Comparison of ENCODE assay signal across 8 cellular contexts in genomic region chr22:41290262-41291221, GRCh38. TPM values are rescaled to one million over a fixed set of nuclear protein-coding genes. Genes with fewer than 3 reads are reported as not detected.
DNase-seq lines count a peak whose midpoint lies in the region; TF ChIP-seq lines count a peak whose summit lies in the region.

No MANE protein-coding gene starts in this region.

- H3K36me3 ChIP-seq in ascending aorta (no peaks in the 10 kb centered on the region), iPS-20b (ENCODE audit: insufficient read depth, low read depth, low read length) (no peaks in the 10 kb centered on the region), testis (ENCODE audit: low read depth, missing control alignments) (no peaks in the 10 kb centered on the region)

- H3K9ac ChIP-seq in iPS-20b (ENCODE audit: low read depth, low read length): peak overlapping the region; percentile 65; the same call in 1 of the 2 replicates

- no peak for TF ChIP-seq CTCF in ascending aorta (IDR thresholded peaks at IDR 0.05)
- no peak for TF ChIP-seq CTCF in testis (IDR thresholded peaks at IDR 0.05)
- no peak for TF ChIP-seq CTCF in GM10266 (IDR thresholded peaks at IDR 0.05; ENCODE audit: control insufficient read depth, insufficient read depth, low read depth, missing control alignments)

- no peak overlapping the region for H3K4me3 ChIP-seq in ascending aorta
- no peak overlapping the region for H3K4me3 ChIP-seq in iPS-20b (ENCODE audit: low read length)
- H3K4me3 ChIP-seq in testis: no peak overlapping the region

- peaks cover 3 to 18% of the 10 kb centered on the region in 2 donors for H3K4me1 ChIP-seq in ascending aorta
- peaks cover 23% of the 10 kb centered on the region for H3K4me1 ChIP-seq in iPS-20b (ENCODE audit: insufficient read depth, low read length)
- H3K4me1 ChIP-seq in testis: peaks cover 13% of the 10 kb centered on the region

- DNase-seq in HCEC 1CT: peak; percentile 90
- DNase-seq in ascending aorta (ENCODE audit: low spot score in 2 of 2): no peak
- no peak for DNase-seq in testis
- no peak for DNase-seq in GM10266 (ENCODE audit: extremely low spot score)
- DNase-seq in NOMO-1 treated with DMSO at 0.1 percent for 48 hours (lab: John Stamatoyannopoulos, UW; ENCODE audit: unreplicated experiment): no peak
- no peak for DNase-seq in COLO668 (lab: John Stamatoyannopoulos, UW; ENCODE audit: unreplicated experiment)
- no peak for DNase-seq in foreskin melanocyte

- H3K27ac ChIP-seq in ascending aorta (peak overlapping the region; percentile 29 to 44), iPS-20b (ENCODE audit: low read length) (peak overlapping the region; percentile 82), testis (peak overlapping the region; percentile 76 to 81)

- H3K27me3 ChIP-seq in ascending aorta (no peaks in the 10 kb centered on the region), iPS-20b (ENCODE audit: insufficient read depth, low read length) (no peaks in the 10 kb centered on the region), testis (no peaks in the 10 kb centered on the region)

- H3K9me3 ChIP-seq in ascending aorta: no peaks in the 10 kb centered on the region
- H3K9me3 ChIP-seq in iPS-20b (ENCODE audit: insufficient read depth, low read depth, low read length): no peaks in the 10 kb centered on the region
- no peaks in the 10 kb centered on the region for H3K9me3 ChIP-seq in testis

- TF ChIP-seq POLR2A in testis (IDR thresholded peaks at IDR 0.05): no peak

- WGBS in testis, 2 donors: 51 to 54% methylated on average over 8 of the region's 8 CpGs

- intact Hi-C loops in ascending aorta (cut with DNase I) (no loop called here), testis (cut with DNase I; ENCODE audit: low total_unique reads) (no loop called here)

RNA-seq across cellular contexts. Expression of gene RANGAP1, which starts 4.6 kb away (rescaled TPM):
- 49.8 TPM for total RNA-seq in ascending aorta
- 100 to 1,000 TPM; 212 to 319 TPM for total RNA-seq in testis
- 277 TPM for polyA plus RNA-seq in testis (ENCODE audit: insufficient read depth, low read depth, low replicate concordance)

RNA-seq across cellular contexts. Expression of gene ZC3H7B, which starts 10.8 kb away (rescaled TPM):
- total RNA-seq in ascending aorta: 54.9 TPM
- total RNA-seq in testis: 10 to 100 TPM; 56.4 to 63.0 TPM
- 38.9 TPM for polyA plus RNA-seq in testis (ENCODE audit: insufficient read depth, low read depth, low replicate concordance)

RNA-seq across cellular contexts. Expression of gene CHADL, which starts 49.8 kb away (rescaled TPM):
- not detected for total RNA-seq in ascending aorta
- total RNA-seq in testis: 10 to 100 TPM in 1 of 2 donors, 1 to 10 TPM in 1; 6.5 to 12.8 TPM
- polyA plus RNA-seq in testis (ENCODE audit: insufficient read depth, low read depth, low replicate concordance): 9.1 TPM
